1 cellular context compared by ENCODE assay signal in genomic region chr17:67602974-67603373, GRCh38.
TF ChIP-seq lines count a peak whose summit lies in the region.

No MANE protein-coding gene starts in this region.

TF ChIP-seq in HepG2, 621 proteins besides CTCF, POLR2A, EP300 and RAD21 (continued from another document):
- TF ChIP-seq HMGXB4 (CRISPR knock-in tag; IDR thresholded peaks at IDR 0.05; ENCODE audit: borderline replicate concordance in 1 of 2, low read depth in 1 of 2) (0 out of 4 replicates have a peak, but pooled peaks of 1 of the 2 experiments have one; percentile 36), SAP130 (CRISPR knock-in tag; IDR thresholded peaks at IDR 0.05; ENCODE audit: low read depth) (0 out of 2 replicates have a peak, but pooled peaks have one; percentile 7), ATF2 (CRISPR knock-in tag; IDR thresholded peaks at IDR 0.05) (0 out of 2 replicates have a peak, but pooled peaks have one; percentile 28), YEATS2 (CRISPR knock-in tag; IDR thresholded peaks at IDR 0.05; ENCODE audit: borderline replicate concordance) (0 out of 2 replicates have a peak, but pooled peaks have one; percentile 20), MAFK (conservative IDR thresholded peaks at IDR 0.05 in 1 of 2, IDR thresholded peaks at IDR 0.05 in 1 of 2; ENCODE audit: low read length in 2 of 2) (0 out of 4 replicates have a peak, but pooled peaks of 1 of the 2 experiments have one; percentile 6), CEBPB (IDR thresholded peaks at IDR 0.05; ENCODE audit: borderline replicate concordance, low read depth, low read length) (no peak), SMC3 (IDR thresholded peaks at IDR 0.05; ENCODE audit: low read length) (peak; percentile 83)
